In the genomic region with DNA sequence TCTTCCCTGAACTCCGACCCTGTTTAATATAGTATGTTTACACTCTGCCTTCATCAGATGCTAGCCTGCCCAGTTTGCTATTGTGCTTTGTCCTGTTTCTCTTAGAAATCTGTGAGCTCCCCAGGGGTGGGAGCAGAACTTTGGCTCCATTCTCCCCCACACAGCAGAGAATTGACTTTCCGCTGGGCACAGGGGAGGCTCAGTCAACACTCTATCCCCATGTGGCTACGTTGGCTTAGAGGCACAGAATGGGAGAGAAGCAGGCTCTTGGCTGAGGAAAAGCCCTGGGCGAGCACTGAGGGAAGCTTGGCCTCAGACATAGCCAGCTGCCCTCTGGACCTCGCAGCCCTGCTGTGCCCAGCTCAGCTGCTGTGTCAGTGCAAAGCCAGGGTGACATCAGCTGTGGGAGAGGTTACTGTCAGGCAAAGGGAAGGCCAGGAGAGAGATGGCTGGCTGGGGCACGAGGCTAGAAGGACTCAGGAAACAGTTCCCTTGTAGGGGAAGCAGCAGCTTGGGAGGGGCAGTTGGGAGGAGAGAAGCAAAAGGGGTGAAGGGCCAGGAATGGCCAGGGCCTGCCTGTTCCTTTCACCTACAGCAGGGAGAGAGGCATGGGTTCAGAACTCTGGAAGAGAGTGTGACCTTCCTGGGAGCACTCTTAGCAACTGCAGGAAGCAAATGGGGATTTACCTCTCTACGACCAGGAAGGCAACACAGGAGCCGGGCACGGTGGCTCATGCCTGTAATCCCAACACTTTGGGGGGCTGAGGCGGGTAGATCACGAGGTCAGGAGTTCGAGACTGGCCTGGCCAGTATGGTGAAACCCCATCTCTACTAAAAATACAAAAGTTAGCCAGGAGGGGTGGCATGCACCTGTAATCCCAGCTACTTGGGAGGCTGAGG, we compare ENCODE assay signal across 1 cellular context.
TF ChIP-seq lines count a peak whose summit lies in the region.

No MANE protein-coding gene starts in this region.

TF ChIP-seq in HepG2, 621 proteins besides CTCF, POLR2A, EP300 and RAD21 (continued from another document and continues in another):
- TF ChIP-seq, protein P1, sequence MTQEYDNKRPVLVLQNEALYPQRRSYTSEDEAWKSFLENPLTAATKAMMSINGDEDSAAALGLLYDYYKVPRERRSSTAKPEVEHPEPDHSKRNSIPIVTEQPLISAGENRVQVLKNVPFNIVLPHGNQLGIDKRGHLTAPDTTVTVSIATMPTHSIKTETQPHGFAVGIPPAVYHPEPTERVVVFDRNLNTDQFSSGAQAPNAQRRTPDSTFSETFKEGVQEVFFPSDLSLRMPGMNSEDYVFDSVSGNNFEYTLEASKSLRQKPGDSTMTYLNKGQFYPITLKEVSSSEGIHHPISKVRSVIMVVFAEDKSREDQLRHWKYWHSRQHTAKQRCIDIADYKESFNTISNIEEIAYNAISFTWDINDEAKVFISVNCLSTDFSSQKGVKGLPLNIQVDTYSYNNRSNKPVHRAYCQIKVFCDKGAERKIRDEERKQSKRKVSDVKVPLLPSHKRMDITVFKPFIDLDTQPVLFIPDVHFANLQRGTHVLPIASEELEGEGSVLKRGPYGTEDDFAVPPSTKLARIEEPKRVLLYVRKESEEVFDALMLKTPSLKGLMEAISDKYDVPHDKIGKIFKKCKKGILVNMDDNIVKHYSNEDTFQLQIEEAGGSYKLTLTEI (CRISPR knock-in tag; conservative IDR thresholded peaks at IDR 0.05), result no peak
- TF ChIP-seq ELF1 (CRISPR knock-in tag; IDR thresholded peaks at IDR 0.05), result peak; percentile 18; the same call in 1 of the 2 replicates
- TF ChIP-seq HOXA9 (CRISPR knock-in tag; IDR thresholded peaks at IDR 0.05; ENCODE audit: borderline replicate concordance), result peak; percentile 55; the same call in 1 of the 2 replicates
- TF ChIP-seq, protein P2, sequence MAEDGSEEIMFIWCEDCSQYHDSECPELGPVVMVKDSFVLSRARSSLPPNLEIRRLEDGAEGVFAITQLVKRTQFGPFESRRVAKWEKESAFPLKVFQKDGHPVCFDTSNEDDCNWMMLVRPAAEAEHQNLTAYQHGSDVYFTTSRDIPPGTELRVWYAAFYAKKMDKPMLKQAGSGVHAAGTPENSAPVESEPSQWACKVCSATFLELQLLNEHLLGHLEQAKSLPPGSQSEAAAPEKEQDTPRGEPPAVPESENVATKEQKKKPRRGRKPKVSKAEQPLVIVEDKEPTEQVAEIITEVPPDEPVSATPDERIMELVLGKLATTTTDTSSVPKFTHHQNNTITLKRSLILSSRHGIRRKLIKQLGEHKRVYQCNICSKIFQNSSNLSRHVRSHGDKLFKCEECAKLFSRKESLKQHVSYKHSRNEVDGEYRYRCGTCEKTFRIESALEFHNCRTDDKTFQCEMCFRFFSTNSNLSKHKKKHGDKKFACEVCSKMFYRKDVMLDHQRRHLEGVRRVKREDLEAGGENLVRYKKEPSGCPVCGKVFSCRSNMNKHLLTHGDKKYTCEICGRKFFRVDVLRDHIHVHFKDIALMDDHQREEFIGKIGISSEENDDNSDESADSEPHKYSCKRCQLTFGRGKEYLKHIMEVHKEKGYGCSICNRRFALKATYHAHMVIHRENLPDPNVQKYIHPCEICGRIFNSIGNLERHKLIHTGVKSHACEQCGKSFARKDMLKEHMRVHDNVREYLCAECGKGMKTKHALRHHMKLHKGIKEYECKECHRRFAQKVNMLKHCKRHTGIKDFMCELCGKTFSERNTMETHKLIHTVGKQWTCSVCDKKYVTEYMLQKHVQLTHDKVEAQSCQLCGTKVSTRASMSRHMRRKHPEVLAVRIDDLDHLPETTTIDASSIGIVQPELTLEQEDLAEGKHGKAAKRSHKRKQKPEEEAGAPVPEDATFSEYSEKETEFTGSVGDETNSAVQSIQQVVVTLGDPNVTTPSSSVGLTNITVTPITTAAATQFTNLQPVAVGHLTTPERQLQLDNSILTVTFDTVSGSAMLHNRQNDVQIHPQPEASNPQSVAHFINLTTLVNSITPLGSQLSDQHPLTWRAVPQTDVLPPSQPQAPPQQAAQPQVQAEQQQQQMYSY (CRISPR knock-in tag; IDR thresholded peaks at IDR 0.05), result 0 out of 2 replicates have a peak, but pooled peaks have one; percentile 32
- peak; percentile 57; the same call in 1 of the 2 replicates for TF ChIP-seq HMG20A (CRISPR knock-in tag; IDR thresholded peaks at IDR 0.05; ENCODE audit: borderline replicate concordance)
- TF ChIP-seq BRD4 (CRISPR knock-in tag; IDR thresholded peaks at IDR 0.05), result 0 out of 2 replicates have a peak, but pooled peaks have one; percentile 27
- TF ChIP-seq IRF9 (CRISPR knock-in tag; IDR thresholded peaks at IDR 0.05; ENCODE audit: borderline replicate concordance), result peak; percentile 45
- peak; percentile 36; the same call in 1 of the 2 replicates for TF ChIP-seq KDM2A (CRISPR knock-in tag; IDR thresholded peaks at IDR 0.05; ENCODE audit: borderline replicate concordance, low read depth)
- TF ChIP-seq, protein P3, sequence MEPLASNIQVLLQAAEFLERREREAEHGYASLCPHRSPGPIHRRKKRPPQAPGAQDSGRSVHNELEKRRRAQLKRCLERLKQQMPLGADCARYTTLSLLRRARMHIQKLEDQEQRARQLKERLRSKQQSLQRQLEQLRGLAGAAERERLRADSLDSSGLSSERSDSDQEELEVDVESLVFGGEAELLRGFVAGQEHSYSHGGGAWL (CRISPR knock-in tag; IDR thresholded peaks at IDR 0.05), result peak; percentile 18; the same call in 1 of the 2 replicates
- TF ChIP-seq, protein P4, sequence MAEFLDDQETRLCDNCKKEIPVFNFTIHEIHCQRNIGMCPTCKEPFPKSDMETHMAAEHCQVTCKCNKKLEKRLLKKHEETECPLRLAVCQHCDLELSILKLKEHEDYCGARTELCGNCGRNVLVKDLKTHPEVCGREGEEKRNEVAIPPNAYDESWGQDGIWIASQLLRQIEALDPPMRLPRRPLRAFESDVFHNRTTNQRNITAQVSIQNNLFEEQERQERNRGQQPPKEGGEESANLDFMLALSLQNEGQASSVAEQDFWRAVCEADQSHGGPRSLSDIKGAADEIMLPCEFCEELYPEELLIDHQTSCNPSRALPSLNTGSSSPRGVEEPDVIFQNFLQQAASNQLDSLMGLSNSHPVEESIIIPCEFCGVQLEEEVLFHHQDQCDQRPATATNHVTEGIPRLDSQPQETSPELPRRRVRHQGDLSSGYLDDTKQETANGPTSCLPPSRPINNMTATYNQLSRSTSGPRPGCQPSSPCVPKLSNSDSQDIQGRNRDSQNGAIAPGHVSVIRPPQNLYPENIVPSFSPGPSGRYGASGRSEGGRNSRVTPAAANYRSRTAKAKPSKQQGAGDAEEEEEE (CRISPR knock-in tag; IDR thresholded peaks at IDR 0.05; ENCODE audit: borderline replicate concordance), result 0 out of 2 replicates have a peak, but pooled peaks have one; percentile 38
- TF ChIP-seq ZKSCAN5 (CRISPR knock-in tag; IDR thresholded peaks at IDR 0.05), result no peak
- no peak; the same call in 1 of the 2 replicates for TF ChIP-seq ARNT2 (CRISPR knock-in tag; IDR thresholded peaks at IDR 0.05; ENCODE audit: low read depth)
- TF ChIP-seq MTF1 (CRISPR knock-in tag; IDR thresholded peaks at IDR 0.05), result no peak
- peak; percentile 73; the same call in 1 of the 2 replicates for TF ChIP-seq MTA1 (CRISPR knock-in tag; IDR thresholded peaks at IDR 0.05; ENCODE audit: borderline replicate concordance)
- TF ChIP-seq NR2C2 (CRISPR knock-in tag; IDR thresholded peaks at IDR 0.05; ENCODE audit: borderline replicate concordance), result peak; percentile 42
- no peak for TF ChIP-seq ZNF3 (CRISPR knock-in tag; IDR thresholded peaks at IDR 0.05)
- TF ChIP-seq, protein P5, sequence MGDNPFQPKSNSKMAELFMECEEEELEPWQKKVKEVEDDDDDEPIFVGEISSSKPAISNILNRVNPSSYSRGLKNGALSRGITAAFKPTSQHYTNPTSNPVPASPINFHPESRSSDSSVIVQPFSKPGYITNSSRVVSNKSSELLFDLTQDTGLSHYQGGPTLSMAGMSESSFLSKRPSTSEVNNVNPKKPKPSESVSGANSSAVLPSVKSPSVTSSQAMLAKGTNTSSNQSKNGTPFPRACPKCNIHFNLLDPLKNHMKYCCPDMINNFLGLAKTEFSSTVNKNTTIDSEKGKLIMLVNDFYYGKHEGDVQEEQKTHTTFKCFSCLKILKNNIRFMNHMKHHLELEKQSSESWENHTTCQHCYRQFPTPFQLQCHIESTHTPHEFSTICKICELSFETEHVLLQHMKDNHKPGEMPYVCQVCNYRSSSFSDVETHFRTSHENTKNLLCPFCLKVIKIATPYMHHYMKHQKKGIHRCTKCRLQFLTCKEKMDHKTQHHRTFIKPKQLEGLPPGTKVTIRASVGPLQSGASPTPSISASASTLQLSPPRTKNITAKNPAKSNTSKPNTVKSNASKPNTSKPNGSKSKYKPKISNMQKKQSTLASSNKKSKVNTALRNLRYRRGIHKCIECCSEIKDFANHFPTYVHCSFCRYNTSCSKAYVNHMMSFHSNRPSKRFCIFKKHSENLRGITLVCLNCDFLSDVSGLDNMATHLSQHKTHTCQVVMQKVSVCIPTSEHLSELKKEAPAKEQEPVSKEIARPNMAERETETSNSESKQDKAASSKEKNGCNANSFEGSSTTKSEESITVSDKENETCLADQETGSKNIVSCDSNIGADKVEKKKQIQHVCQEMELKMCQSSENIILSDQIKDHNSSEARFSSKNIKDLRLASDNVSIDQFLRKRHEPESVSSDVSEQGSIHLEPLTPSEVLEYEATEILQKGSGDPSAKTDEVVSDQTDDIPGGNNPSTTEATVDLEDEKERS (CRISPR knock-in tag; IDR thresholded peaks at IDR 0.05), result peak; percentile 42; the same call in 1 of the 2 replicates
- peak; percentile 40; the same call in 1 of the 2 replicates for TF ChIP-seq SIN3A (IDR thresholded peaks at IDR 0.05; ENCODE audit: borderline replicate concordance, low read depth, low read length)
- TF ChIP-seq IRF2 (CRISPR knock-in tag; IDR thresholded peaks at IDR 0.05), result 0 out of 2 replicates have a peak, but pooled peaks have one; percentile 12
- TF ChIP-seq ZNF639 (CRISPR knock-in tag; conservative IDR thresholded peaks at IDR 0.05), result no peak; the same call in 1 of the 2 replicates
- no peak for TF ChIP-seq NONO (IDR thresholded peaks at IDR 0.05)
- peak; percentile 63 for TF ChIP-seq NONO (CRISPR knock-in tag; conservative IDR thresholded peaks at IDR 0.05)
- TF ChIP-seq ZNF205 (CRISPR knock-in tag; IDR thresholded peaks at IDR 0.05), result no peak
- 0 out of 2 replicates have a peak, but pooled peaks have one; percentile 33 for TF ChIP-seq KLF11 (CRISPR knock-in tag; IDR thresholded peaks at IDR 0.05)
- no peak for TF ChIP-seq ZNF234 (CRISPR knock-in tag; conservative IDR thresholded peaks at IDR 0.05)
- peak; percentile 70 for TF ChIP-seq YEATS4 (CRISPR knock-in tag; IDR thresholded peaks at IDR 0.05; ENCODE audit: borderline replicate concordance)
- TF ChIP-seq ARID4A (CRISPR knock-in tag; IDR thresholded peaks at IDR 0.05; ENCODE audit: borderline replicate concordance), result peak; percentile 63; the same call in 1 of the 2 replicates
- peak; percentile 68; the same call in 1 of the 2 replicates for TF ChIP-seq SOX5 (CRISPR knock-in tag; IDR thresholded peaks at IDR 0.05; ENCODE audit: borderline replicate concordance)
- 0 out of 2 replicates have a peak, but pooled peaks have one; percentile 13 for TF ChIP-seq MIER2 (CRISPR knock-in tag; IDR thresholded peaks at IDR 0.05)
- TF ChIP-seq STAG1 (CRISPR knock-in tag; IDR thresholded peaks at IDR 0.05), result 0 out of 2 replicates have a peak, but pooled peaks have one; percentile 13
- TF ChIP-seq ZNF891 (CRISPR knock-in tag; IDR thresholded peaks at IDR 0.05), result peak; percentile 73; the same call in 1 of the 2 replicates
- TF ChIP-seq HOXA3 (CRISPR knock-in tag; IDR thresholded peaks at IDR 0.05), result 0 out of 2 replicates have a peak, but pooled peaks have one; percentile 43
- no peak for TF ChIP-seq CCAR2 (optimal IDR thresholded peaks at IDR 0.05; ENCODE audit: low read depth, low read length)
